23 cellular contexts compared by ENCODE assay signal in the genomic region with DNA sequence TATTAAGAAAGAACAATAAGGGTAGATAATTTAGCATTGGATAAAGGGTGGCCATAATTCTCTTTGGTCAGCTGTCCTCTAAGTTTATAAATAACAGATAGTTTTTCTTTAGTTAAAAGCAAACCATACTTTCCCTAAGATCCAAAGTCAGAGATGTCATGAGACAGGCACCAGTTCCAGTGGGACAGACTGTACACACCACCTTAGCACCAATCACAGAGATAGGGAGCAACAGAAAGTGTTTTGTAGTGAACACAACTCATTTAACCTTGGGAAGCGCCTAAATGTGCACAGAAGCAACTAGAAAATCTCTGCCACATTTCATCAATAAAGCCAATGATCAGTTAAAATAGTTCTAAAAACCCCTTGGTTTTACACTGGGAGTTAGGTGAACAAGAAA.
"Had no signal": no experiment of that assay in that cellular context is flagged by ENCODE, and none has a peak within 500 bp of the region (broad histone marks: within the 10 kb centered on the region; RNA-seq: fewer than 3 reads in every experiment).

No MANE protein-coding gene starts in this region.

- DNase-seq: immature natural killer cell; islet precursor cell; mesendoderm; naive B cell; natural killer cell; ovary; right cardiac atrium; stimulated activated CD4-positive, alpha-beta T cell treated with anti-CD3 and anti-CD28 coated beads, Interleukin-12 subunit alpha, Interleukin-12 subunit beta, amount 100 ng/mL, for 4 hours; stimulated activated CD4-positive, alpha-beta T cell treated with anti-CD3 and anti-CD28 coated beads, Interleukin-15, amount 100 ng/mL, for 24 hours; stimulated activated CD4-positive, alpha-beta T cell treated with anti-CD3 and anti-CD28 coated beads, Interleukin-2, amount 100 ng/mL, for 24 hours; stimulated activated CD4-positive, alpha-beta T cell treated with anti-CD3 and anti-CD28 coated beads, Interleukin-4, amount 100 ng/mL, for 1 hour; stimulated activated naive B cell treated with anti-CD40 and anti-IgM and Interleukin-4, amounts not matched to agents 10 μg/mL and 1 μg/mL and 100 μg/mL, for 72 hours; stimulated activated naive CD8-positive, alpha-beta T cell treated with anti-CD3 and anti-CD28 coated beads, Interleukin-15, Interleukin-2, amounts not matched to agents 100 U/mL and 50 U/mL, for 24 hours; stomach; testis; thyroid gland; transverse colon; upper lobe of left lung had no signal

- ATAC-seq: left lobe of liver; sciatic nerve; stimulated activated naive B cell treated with anti-CD40 and anti-IgM and Interleukin-4, amounts not matched to agents 10 μg/mL and 1 μg/mL and 100 μg/mL, for 72 hours; stimulated activated naive CD8-positive, alpha-beta T cell treated with anti-CD3 and anti-CD28 coated beads, Interleukin-15, Interleukin-2, amounts not matched to agents 100 U/mL and 50 U/mL, for 24 hours had no signal

- H3K27me3 ChIP-seq: ovary, stomach, testis, thyroid gland, transverse colon, upper lobe of left lung, vagina had no signal

- H3K4me1 ChIP-seq: stomach, testis, thyroid gland, transverse colon, upper lobe of left lung, vagina had no signal

- H3K4me3 ChIP-seq: lung, ovary, skin epidermis, stomach, testis, thyroid gland, transverse colon, upper lobe of left lung, vagina had no signal

- H3K9me3 ChIP-seq: ovary, stomach, testis, thyroid gland, transverse colon, upper lobe of left lung, vagina had no signal

- H3K36me3 ChIP-seq: ovary, stomach, thyroid gland, transverse colon, upper lobe of left lung, vagina had no signal

- H3K27ac ChIP-seq: ovary, skin epidermis, stomach, testis, thyroid gland, transverse colon, upper lobe of left lung, vagina had no signal
